In the genomic region with DNA sequence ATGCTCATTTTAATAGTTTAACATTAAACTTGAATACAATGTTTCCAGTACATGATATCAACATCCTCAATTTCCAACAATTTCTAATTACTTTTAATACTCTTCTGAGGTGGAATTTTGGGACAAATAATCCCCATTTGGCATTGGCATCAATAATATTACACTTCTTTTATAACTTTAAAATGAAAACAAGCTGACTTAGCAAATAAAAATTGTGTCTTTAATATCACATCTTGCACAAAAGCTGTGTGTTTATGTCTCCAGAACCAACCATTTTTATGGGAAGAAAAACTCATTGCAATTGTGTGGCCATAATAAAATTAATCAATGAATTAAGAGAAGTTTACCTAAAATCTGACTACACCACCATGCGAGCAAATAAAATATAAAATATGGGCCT, we compare ENCODE assay signal across 34 cellular contexts.
"Had no signal": no experiment of that assay in that cellular context is flagged by ENCODE, and none has a peak within 500 bp of the region (broad histone marks: within the 10 kb centered on the region; RNA-seq: fewer than 3 reads in every experiment).

No MANE protein-coding gene starts in this region.

- FAIRE-seq: astrocyte, TTC549 had no signal

- H3K36me3 ChIP-seq: adrenal gland, brain microvascular endothelial cell, breast epithelium had no signal

- ATAC-seq: activated CD8-positive, alpha-beta T cell treated with anti-CD3 and anti-CD28 coated beads for 36 hours; activated naive CD4-positive, alpha-beta T cell treated with anti-CD3 and anti-CD28 coated beads, Interleukin-2, amount 50 U/mL, for 72 hours; activated T-cell treated with anti-CD3 and anti-CD28 coated beads, Interleukin-2, amount 50 U/mL, for 4 hours; activated T-cell treated with anti-CD3 and anti-CD28 coated beads, Interleukin-2, amount 50 U/mL, for 72 hours; activated T-helper 17 cell treated with anti-CD3 and anti-CD28 coated beads, Interleukin-2, amount 50 U/mL, for 72 hours; body of pancreas had no signal

- H3K4me1 ChIP-seq: adrenal gland, body of pancreas, breast epithelium had no signal

- DNase-seq: activated B cell treated with CpG ODN at 0.5 μM for 24 hours; activated CD4-positive, alpha-beta memory T cell treated with anti-CD3 and anti-CD28 coated beads for 36 hours; activated CD4-positive, alpha-beta T cell treated with anti-CD3 and anti-CD28 coated beads for 4 hours; activated CD4-positive, alpha-beta T cell treated with anti-CD3 and anti-CD28 coated beads, Interleukin-2, amount 10 ng/mL, durations not matched to agents 24 days and 14 days; activated CD4-positive, alpha-beta T cell treated with anti-CD3 and anti-CD28 coated beads, Interleukin-2, amount 50 U/mL, for 1 hour; activated CD4-positive, alpha-beta T cell treated with anti-CD3 and anti-CD28 coated beads, Interleukin-2, amount 50 U/mL, for 4 hours; activated CD4-positive, CD25-positive, alpha-beta regulatory T cell treated with anti-CD3 and anti-CD28 coated beads, Interleukin-2, amount 50 U/mL, for 72 hours; activated CD8-positive, alpha-beta memory T cell treated with anti-CD3 and anti-CD28 coated beads, Interleukin-2, amount 50 U/mL, for 4 hours; activated CD8-positive, alpha-beta T cell treated with anti-CD3 and anti-CD28 coated beads for 36 hours; activated effector memory CD4-positive, alpha-beta T cell treated with anti-CD3 and anti-CD28 coated beads, Interleukin-2, amount 50 U/mL, for 16 hours; activated gamma-delta T cell treated with Interleukin-2 at 50 U/mL for 16 hours; activated naive CD4-positive, alpha-beta T cell; activated naive CD4-positive, alpha-beta T cell treated with anti-CD3 and anti-CD28 coated beads for 36 hours; activated naive CD4-positive, alpha-beta T cell treated with anti-CD3 and anti-CD28 coated beads, Interleukin-2, amount 50 U/mL, for 16 hours; activated naive CD8-positive, alpha-beta T cell treated with anti-CD3 and anti-CD28 coated beads for 36 hours; activated T-cell treated with anti-CD3 and anti-CD28 coated beads for 4 hours; activated T-cell treated with anti-CD3 and anti-CD28 coated beads, Interleukin-2, amount 50 U/mL, for 1 hour; activated T-cell treated with anti-CD3 and anti-CD28 coated beads, Interleukin-2, amount 50 U/mL, for 4 hours; activated T-cell treated with anti-CD3 and anti-CD28 coated beads, Interleukin-2, amount 50 U/mL, for 72 hours; adrenal gland; amniotic stem cell; aorta; body of pancreas; brain microvascular endothelial cell; central memory CD4-positive, alpha-beta T cell; T-helper 1 cell; T-helper 2 cell; T-helper 9 cell had no signal

- H3K27ac ChIP-seq: adrenal gland, body of pancreas, brain microvascular endothelial cell, breast epithelium, VCaP had no signal

- H3K27me3 ChIP-seq: adrenal gland, body of pancreas, brain microvascular endothelial cell, breast epithelium had no signal

- H3K9me3 ChIP-seq: adrenal gland, body of pancreas, breast epithelium had no signal

- H3K4me3 ChIP-seq: adrenal gland, body of pancreas, breast epithelium had no signal
